Comparison of ENCODE assay signal across 7 cellular contexts in the genomic region with DNA sequence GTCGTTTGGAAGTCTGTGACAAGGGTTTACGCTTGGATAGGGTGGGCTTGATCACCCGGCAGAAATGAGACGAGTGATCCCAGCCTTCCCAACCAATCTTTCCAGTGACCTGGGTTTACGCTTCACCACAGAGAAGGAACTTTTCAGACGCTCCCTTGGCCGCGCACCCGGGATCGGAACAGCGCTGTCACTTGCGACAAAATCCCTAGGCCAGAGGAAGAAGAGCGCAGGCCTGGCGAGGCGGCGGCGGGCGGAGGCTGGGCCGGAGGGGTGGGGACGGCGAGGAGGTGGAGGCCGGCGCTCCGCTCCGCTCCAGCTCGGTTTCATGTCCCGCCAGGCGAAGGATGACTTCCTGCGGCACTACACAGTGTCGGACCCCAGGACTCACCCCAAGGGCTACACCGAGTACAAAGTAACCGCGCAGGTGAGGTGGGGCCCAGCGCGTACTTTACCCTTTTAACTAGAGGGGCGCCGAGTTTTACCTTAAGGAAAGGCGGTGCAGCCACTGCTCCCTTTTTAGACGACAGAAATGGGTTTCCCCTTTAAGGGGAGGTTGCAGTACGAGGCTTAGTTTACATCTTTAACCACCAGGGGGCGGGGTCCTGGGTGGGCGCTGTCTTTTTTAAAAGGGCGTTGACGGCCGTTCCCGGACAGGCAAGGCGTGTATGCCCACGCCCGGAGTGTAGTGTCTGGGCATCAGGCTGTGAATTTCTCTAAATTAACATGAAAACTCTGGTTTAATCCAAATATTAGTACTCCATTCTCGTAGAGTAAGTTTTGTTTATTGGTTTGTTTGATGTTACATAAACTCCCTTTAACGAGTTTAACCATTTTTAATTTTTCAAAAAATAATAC.
DNase-seq lines count a peak whose midpoint lies in the region; ATAC-seq, FAIRE-seq and TF ChIP-seq lines count a peak whose summit lies in the region.

A gene with protein sequence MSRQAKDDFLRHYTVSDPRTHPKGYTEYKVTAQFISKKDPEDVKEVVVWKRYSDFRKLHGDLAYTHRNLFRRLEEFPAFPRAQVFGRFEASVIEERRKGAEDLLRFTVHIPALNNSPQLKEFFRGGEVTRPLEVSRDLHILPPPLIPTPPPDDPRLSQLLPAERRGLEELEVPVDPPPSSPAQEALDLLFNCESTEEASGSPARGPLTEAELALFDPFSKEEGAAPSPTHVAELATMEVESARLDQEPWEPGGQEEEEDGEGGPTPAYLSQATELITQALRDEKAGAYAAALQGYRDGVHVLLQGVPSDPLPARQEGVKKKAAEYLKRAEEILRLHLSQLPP (plus strand): TSS at position 227 of the 855 bp plus-strand sequence. CDS start 99 bp downstream, at position 326.

- peak; percentile 79 for FAIRE-seq in GM18507 (lab: Jason Lieb, UNC)

- TF ChIP-seq CTCF in astrocyte of the cerebellum (IDR thresholded peaks at IDR 0.05; ENCODE audit: low read depth, low read length, missing control alignments): peak; percentile 65
- peak; percentile 73 for TF ChIP-seq CTCF in retinal pigment epithelial cell (conservative IDR thresholded peaks at IDR 0.05; ENCODE audit: low read depth, low read length)

- DNase-seq in GM18507 (ENCODE audit: extremely low spot score, insufficient read length, low read depth): peak; percentile 84
- DNase-seq in NCI-H2029 (lab: John Stamatoyannopoulos, UW): peak; percentile 93
- peak; percentile 83 for DNase-seq in T-helper 22 cell (ENCODE audit: low read depth)
- peak; percentile 94 for DNase-seq in astrocyte of the cerebellum (ENCODE audit: low read depth)
- DNase-seq in hippocampal formation (lab: John Stamatoyannopoulos, UW): peak; percentile 94 to 96
- peak; percentile 89 for DNase-seq in retinal pigment epithelial cell (ENCODE audit: low read depth)

- peak; percentile 74 for ATAC-seq in HG02981 (IDR thresholded peaks at IDR 0.05; ENCODE audit: unreplicated experiment)

- in situ Hi-C loops in astrocyte of the cerebellum (cut with HindIII; ENCODE audit: low sequenced_read_pairs): no loop called here

- H3K4me3 ChIP-seq in astrocyte of the cerebellum (ENCODE audit: low read depth, low read length) (peak within 1 kb of the TSS; percentile 55), retinal pigment epithelial cell (ENCODE audit: low read length) (peak within 1 kb of the TSS; percentile 62)

Comparison
In these comparisons a context has a peak if more than half of its experiments do, and no peak if none do; other contexts are left out.
1. Peak in every context shown above with its lines: DNase-seq, ATAC-seq and H3K4me3 ChIP-seq.